9 cellular contexts compared by ENCODE assay signal in the genomic region with DNA sequence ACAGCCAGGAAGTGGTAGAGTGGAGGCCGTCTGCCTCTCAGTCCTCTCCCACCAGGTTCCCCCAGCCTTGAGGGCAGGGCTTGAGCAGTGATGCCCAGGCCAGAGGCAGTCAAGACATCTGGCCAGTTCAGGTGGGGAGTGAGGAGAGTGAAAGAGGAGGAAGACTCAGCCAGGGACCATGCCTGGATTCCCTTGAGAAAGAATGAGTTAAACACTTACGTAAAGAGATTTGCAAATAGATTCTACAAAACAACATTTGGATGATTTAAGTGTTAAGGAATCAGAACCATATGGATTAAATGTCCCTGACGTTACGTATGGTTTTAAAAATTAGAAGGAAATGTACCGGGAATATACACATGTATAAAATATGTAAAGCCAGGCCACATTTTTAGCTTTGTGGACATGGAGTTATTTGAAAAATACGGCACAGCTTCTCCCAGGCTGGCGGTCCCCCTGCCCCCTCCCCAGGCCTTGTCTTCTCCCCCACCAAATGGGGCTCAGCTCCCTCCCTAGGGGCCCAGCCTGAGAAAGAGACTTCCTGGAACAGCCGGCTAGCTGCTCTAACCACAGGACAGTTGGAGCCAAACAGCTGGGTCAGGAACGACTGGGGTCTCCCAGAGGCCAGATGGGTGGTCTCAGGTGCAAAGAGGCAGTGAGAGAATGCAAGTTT.
A peak's percentile ranks its signal among the peaks of the same experiment; 100 is the strongest.
DNase-seq lines count a peak whose midpoint lies in the region; ATAC-seq and TF ChIP-seq lines count a peak whose summit lies in the region.
"Had no signal": no experiment of that assay in that cellular context is flagged by ENCODE, and none has a peak within 500 bp of the region (broad histone marks: within the 10 kb centered on the region; RNA-seq: fewer than 3 reads in every experiment).

No MANE protein-coding gene starts in this region.

- no peaks in the 10 kb centered on the region for H3K9me3 Mint-ChIP-seq in naive B cell

- H3K4me3 ChIP-seq in mucosa of descending colon (no peak overlapping the region), body of pancreas (no peak overlapping the region), colonic mucosa (no peak overlapping the region)
- H3K4me3 ChIP-seq: lung had no signal

- H3K27me3 ChIP-seq in body of pancreas (no peaks in the 10 kb centered on the region), colonic mucosa (no peaks in the 10 kb centered on the region)

- DNase-seq in EH (ENCODE audit: low read depth) (peak; percentile 58), naive B cell (no peak), mucosa of descending colon (no peak), body of pancreas (no peak), colonic mucosa (no peak), iPS-NIHi11 (ENCODE audit: low spot score) (no peak)

- H3K27me3 Mint-ChIP-seq in naive B cell = no peaks in the 10 kb centered on the region

- no peak overlapping the region for H3K9ac ChIP-seq in colonic mucosa (ENCODE audit: low read depth in 2 of 2, low read length in 2 of 2)

- peak overlapping the region; percentile 87 to 95 (median 94) for H3K27ac Mint-ChIP-seq in naive B cell

- H3K36me3 ChIP-seq in KOPT-K1 (ENCODE audit: insufficient read depth, low read length) = no peaks in the 10 kb centered on the region
- no peaks in the 10 kb centered on the region for H3K36me3 ChIP-seq in mucosa of descending colon (ENCODE audit: low read depth)
- H3K36me3 ChIP-seq in body of pancreas (replicated peaks in 1 of 2; ENCODE audit: insufficient read depth in 1 of 2, low read depth in 2 of 2) = no peaks in the 10 kb centered on the region
- H3K36me3 ChIP-seq in colonic mucosa = no peaks in the 10 kb centered on the region

- H3K4me1 ChIP-seq in mucosa of descending colon (ENCODE audit: low read depth) (peaks cover 3% of the 10 kb centered on the region), body of pancreas (peaks cover 2% of the 10 kb centered on the region), colonic mucosa (no peaks in the 10 kb centered on the region)

- peak overlapping the region; percentile 68 to 90 (median 82) for H3K4me3 Mint-ChIP-seq in naive B cell

- H3K27ac ChIP-seq in KOPT-K1 (ENCODE audit: low read depth, low read length, poor library complexity, severe bottlenecking) = peak overlapping the region; percentile 93
- peak overlapping the region; percentile 38 for H3K27ac ChIP-seq in angular gyrus (ENCODE audit: low read depth, low read length)
- H3K27ac ChIP-seq in body of pancreas = no peak overlapping the region
- no peak overlapping the region for H3K27ac ChIP-seq in colonic mucosa

- TF ChIP-seq CTCF in mucosa of descending colon (IDR thresholded peaks at IDR 0.05) (no peak), body of pancreas (IDR thresholded peaks at IDR 0.05) (no peak), colonic mucosa (IDR thresholded peaks at IDR 0.05) (no peak)

- H3K36me3 Mint-ChIP-seq in naive B cell = no peaks in the 10 kb centered on the region

- ATAC-seq in naive B cell (ENCODE audit: low read depth in 2 of 2) (no peak), mucosa of descending colon (no peak), body of pancreas (no peak)

- H3K9me3 ChIP-seq in KOPT-K1 (ENCODE audit: insufficient read depth, low read length, poor library complexity, severe bottlenecking) = no peaks in the 10 kb centered on the region
- H3K9me3 ChIP-seq in mucosa of descending colon = no peaks in the 10 kb centered on the region
- no peaks in the 10 kb centered on the region for H3K9me3 ChIP-seq in body of pancreas
- H3K9me3 ChIP-seq in colonic mucosa = no peaks in the 10 kb centered on the region

- 81 to 84% methylated on average over 9 of the region's 9 CpGs for WGBS in body of pancreas, 2 donors

- intact Hi-C loops in mucosa of descending colon (cut with DNase I, micrococcal nuclease) = no loop called here
- intact Hi-C loops in body of pancreas (cut with DNase I) = no loop called here
- intact Hi-C loops in colonic mucosa (cut with DNase I) = no loop called here

- no peak for TF ChIP-seq POLR2A in body of pancreas (IDR thresholded peaks at IDR 0.05)

- peaks cover 65 to 72% (median 72%) of the 10 kb centered on the region in 3 donors for H3K4me1 Mint-ChIP-seq in naive B cell

Comparison
In these comparisons a context has a peak if more than half of its experiments do, and no peak if none do; other contexts are left out.
1. H3K27ac ChIP-seq: peak in KOPT-K1 (single experiment) and angular gyrus (single experiment); none in body of pancreas (0 of 4) and colonic mucosa (single experiment).